Comparison of ENCODE assay signal across 28 cellular contexts in the genomic region with DNA sequence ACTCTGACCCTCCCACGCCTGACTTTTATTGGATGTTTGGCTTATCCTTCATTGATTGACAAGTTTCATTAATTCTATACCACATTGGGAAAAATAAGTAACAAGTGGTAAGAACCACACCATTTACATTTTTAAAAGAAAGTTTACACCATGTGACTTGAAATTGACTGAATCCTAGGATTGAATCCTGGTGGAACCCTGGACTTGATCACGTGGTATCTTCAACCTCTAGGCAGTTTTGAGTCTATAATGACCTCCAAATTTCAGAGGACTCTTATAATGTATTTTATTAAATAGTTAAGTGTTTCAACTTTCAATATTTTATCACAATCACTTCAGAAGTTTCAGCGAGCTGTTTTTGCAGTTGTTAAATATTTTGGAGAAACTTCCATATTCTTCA.
DNase-seq lines count a peak whose midpoint lies in the region; ATAC-seq, FAIRE-seq and TF ChIP-seq lines count a peak whose summit lies in the region.
"Had no signal": no experiment of that assay in that cellular context is flagged by ENCODE, and none has a peak within 500 bp of the region (broad histone marks: within the 10 kb centered on the region; RNA-seq: fewer than 3 reads in every experiment).

No MANE protein-coding gene starts in this region.

- no peak overlapping the region for H3K4me3 Mint-ChIP-seq in stimulated activated naive CD8-positive, alpha-beta T cell treated with anti-CD3 and anti-CD28 coated beads, Interleukin-15, amount 100 ng/mL, for 72 hours
- H3K4me3 Mint-ChIP-seq: CD14-positive monocyte; CD4-positive, alpha-beta T cell; CD8-positive, alpha-beta memory T cell; HFFc6 had no signal

- no peaks in the 10 kb centered on the region for H3K9me3 ChIP-seq in cardiac muscle cell (ENCODE audit: low read depth)
- H3K9me3 ChIP-seq in HCT116 (ENCODE audit: control insufficient read depth in 1 of 2, insufficient read depth in 1 of 2, low read depth in 1 of 2, low read length in 2 of 2), result no peaks in the 10 kb centered on the region
- H3K9me3 ChIP-seq in K562 (replicated peaks; ENCODE audit: control insufficient read depth, insufficient read depth, low read depth, low read length), result no peaks in the 10 kb centered on the region
- no peaks in the 10 kb centered on the region for H3K9me3 ChIP-seq in smooth muscle cell (replicated peaks; ENCODE audit: low read depth)
- no peaks in the 10 kb centered on the region for H3K9me3 ChIP-seq in SJCRH30 (replicated peaks)
- H3K9me3 ChIP-seq: BE2C; BLaER1 treated with 17β-estradiol and CSF1 and Interleukin-3, amounts not matched to agents 10 nM and 100 nM had no signal

- H3K36me3 ChIP-seq in cardiac muscle cell (no peaks in the 10 kb centered on the region), HCT116 (ENCODE audit: control insufficient read depth in 1 of 2, insufficient read depth in 2 of 2, low read length in 2 of 2) (no peaks in the 10 kb centered on the region), K562 (ENCODE audit: control insufficient read depth, insufficient read depth, low read length) (no peaks in the 10 kb centered on the region), smooth muscle cell (ENCODE audit: low read depth) (no peaks in the 10 kb centered on the region), SJCRH30 (no peaks in the 10 kb centered on the region)
- H3K36me3 ChIP-seq: BE2C; BLaER1 treated with 17β-estradiol and CSF1 and Interleukin-3, amounts not matched to agents 10 nM and 100 nM had no signal

- WGBS in K562 (ENCODE audit: insufficient coverage, low coverage, missing lambda C conversion rate), result 3% methylated on average over 3 of the region's 3 CpGs
- WGBS in smooth muscle cell (ENCODE audit: low lambda C conversion rate), result 78% methylated on average over 3 of the region's 3 CpGs

- in situ Hi-C loops in K562 (cut with MboI), result no loop called here

- H4K20me1 ChIP-seq in HCT116 (ENCODE audit: insufficient read depth) (no peaks in the 10 kb centered on the region), K562 (replicated peaks; ENCODE audit: control insufficient read depth, insufficient read depth, low read length) (no peaks in the 10 kb centered on the region), smooth muscle cell (ENCODE audit: low read depth) (no peaks in the 10 kb centered on the region)
- H4K20me1 ChIP-seq: BLaER1 treated with 17β-estradiol and CSF1 and Interleukin-3, amounts not matched to agents 10 nM and 100 nM had no signal

- H3K27me3 Mint-ChIP-seq in stimulated activated naive CD8-positive, alpha-beta T cell treated with anti-CD3 and anti-CD28 coated beads, Interleukin-15, amount 100 ng/mL, for 72 hours, result no peaks in the 10 kb centered on the region
- H3K27me3 Mint-ChIP-seq: CD4-positive, alpha-beta T cell; CD8-positive, alpha-beta memory T cell had no signal

- FAIRE-seq in K562 (lab: Jason Lieb, UNC), result no peak
- FAIRE-seq: A204.1, D721Med, GM12878, GM19239, H1 had no signal

- ATAC-seq in left cardiac atrium (no peak), HCT116 (no peak), K562 (no peak), HG02642 (IDR thresholded peaks at IDR 0.05; ENCODE audit: poor library complexity, unreplicated experiment) (no peak)
- ATAC-seq in stimulated activated naive CD8-positive, alpha-beta T cell treated with anti-CD3 and anti-CD28 coated beads, Interleukin-15, amount 100 ng/mL, for 72 hours, result no peak
- ATAC-seq: GM12878 had no signal

- H3K9me3 Mint-ChIP-seq in stimulated activated naive CD8-positive, alpha-beta T cell treated with anti-CD3 and anti-CD28 coated beads, Interleukin-15, amount 100 ng/mL, for 72 hours, result no peaks in the 10 kb centered on the region
- H3K9me3 Mint-ChIP-seq: CD14-positive monocyte, HFFc6 had no signal

- H3K27ac ChIP-seq in cardiac muscle cell (peak overlapping the region; percentile 28), HCT116 (ENCODE audit: low read depth, low read length) (no peak overlapping the region), K562 (ENCODE audit: extremely low read depth, low read depth, low read length) (no peak overlapping the region), smooth muscle cell (ENCODE audit: low read depth) (peak overlapping the region; percentile 32), SJCRH30 (no peak overlapping the region)
- H3K27ac ChIP-seq: 22Rv1; BLaER1 treated with 17β-estradiol and CSF1 and Interleukin-3, amounts not matched to agents 10 nM and 100 nM had no signal

- no peak overlapping the region for H3K4me2 ChIP-seq in HCT116 (ENCODE audit: low read length)
- H3K4me2 ChIP-seq in K562 (ENCODE audit: insufficient read depth, low read length), result no peak overlapping the region
- H3K4me2 ChIP-seq in smooth muscle cell, result no peak overlapping the region
- H3K4me2 ChIP-seq: BLaER1 treated with 17β-estradiol and CSF1 and Interleukin-3, amounts not matched to agents 10 nM and 100 nM had no signal

- no peaks in the 10 kb centered on the region for H3K9me2 ChIP-seq in HCT116 (ENCODE audit: insufficient read depth)

- peaks cover 11% of the 10 kb centered on the region for H3F3A ChIP-seq in smooth muscle cell (ENCODE audit: low read depth)

- POLR2A ChIA-PET in HCT116 (lab: Charles Lee), result no interaction called here
- POLR2A ChIA-PET in K562 (lab: Yijun Ruan, JAX), result no interaction called here

- no peak overlapping the region for H3K27ac Mint-ChIP-seq in stimulated activated naive CD8-positive, alpha-beta T cell treated with anti-CD3 and anti-CD28 coated beads, Interleukin-15, amount 100 ng/mL, for 72 hours
- H3K27ac Mint-ChIP-seq: CD14-positive monocyte; CD4-positive, alpha-beta T cell; CD8-positive, alpha-beta memory T cell; HFFc6 had no signal

- RAD21 ChIA-PET in HCT116 (lab: Charles Lee; ENCODE audit: low non-redundant PET in 1 of 2, low total read pairs in 2 of 2, uncharacterized antibody in 2 of 2, unreplicated experiment in 2 of 2), result no interaction called here

- H3K4me1 ChIP-seq in cardiac muscle cell (ENCODE audit: low read depth) (peaks cover 26% of the 10 kb centered on the region), HCT116 (ENCODE audit: control insufficient read depth in 1 of 2, insufficient read depth in 2 of 2, low read length in 2 of 2) (0 out of 4 replicates have a peak, but pooled peaks cover 0 to 4% of the 10 kb centered on the region in 2 experiments), K562 (replicated peaks in 1 of 2; ENCODE audit: control insufficient read depth in 2 of 2, insufficient read depth in 2 of 2, low read length in 2 of 2) (no peaks in the 10 kb centered on the region), smooth muscle cell (ENCODE audit: low read depth) (peaks cover 3% of the 10 kb centered on the region), SJCRH30 (no peaks in the 10 kb centered on the region)
- H3K4me1 ChIP-seq: BLaER1 treated with 17β-estradiol and CSF1 and Interleukin-3, amounts not matched to agents 10 nM and 100 nM had no signal

- no peaks in the 10 kb centered on the region for H3K9me1 ChIP-seq in K562 (ENCODE audit: control insufficient read depth, insufficient read depth, low read length)

- no peaks in the 10 kb centered on the region for H3K79me2 ChIP-seq in HCT116 (ENCODE audit: insufficient read depth, low read length)
- H3K79me2 ChIP-seq in K562 (ENCODE audit: control insufficient read depth, insufficient read depth, low read length), result no peaks in the 10 kb centered on the region
- no peaks in the 10 kb centered on the region for H3K79me2 ChIP-seq in smooth muscle cell (ENCODE audit: low read depth)

- intact Hi-C loops in left cardiac atrium (cut with DNase I), result no loop called here
- intact Hi-C loops in HCT116 (cut with micrococcal nuclease), result no loop called here
- intact Hi-C loops in K562 (cut with micrococcal nuclease), result no loop called here

- H3K4me3 ChIP-seq in cardiac muscle cell (no peak overlapping the region), HCT116 (replicated peaks in 1 of 2; ENCODE audit: low read depth in 1 of 2, low read length in 2 of 2) (no peak overlapping the region), K562 (no peak overlapping the region), smooth muscle cell (no peak overlapping the region), SJCRH30 (no peak overlapping the region)
- H3K4me3 ChIP-seq: BLaER1 treated with 17β-estradiol and CSF1 and Interleukin-3, amounts not matched to agents 10 nM and 100 nM; GM12878 had no signal

- no peaks in the 10 kb centered on the region for H3K4me1 Mint-ChIP-seq in stimulated activated naive CD8-positive, alpha-beta T cell treated with anti-CD3 and anti-CD28 coated beads, Interleukin-15, amount 100 ng/mL, for 72 hours
- H3K4me1 Mint-ChIP-seq: CD14-positive monocyte; CD8-positive, alpha-beta memory T cell had no signal

- BruUV-seq in HCT116 (replicated peaks; lab: Mats Ljungman, UMichigan) (no TSS peak), K562 (replicated peaks; lab: Mats Ljungman, UMichigan) (no TSS peak)

- no peaks in the 10 kb centered on the region for H3K27me3 ChIP-seq in cardiac muscle cell
- H3K27me3 ChIP-seq in HCT116 (ENCODE audit: insufficient read depth, low read length), result no peaks in the 10 kb centered on the region
- H3K27me3 ChIP-seq in K562 (ENCODE audit: control insufficient read depth in 2 of 2, insufficient read depth in 2 of 2, low read length in 2 of 2), result no peaks in the 10 kb centered on the region
- no peaks in the 10 kb centered on the region for H3K27me3 ChIP-seq in smooth muscle cell (ENCODE audit: low read depth)
- no peaks in the 10 kb centered on the region for H3K27me3 ChIP-seq in SJCRH30
- H3K27me3 ChIP-seq: BE2C; BLaER1 treated with 17β-estradiol and CSF1 and Interleukin-3, amounts not matched to agents 10 nM and 100 nM had no signal

- no peak for DNase-seq in cardiac muscle cell (ENCODE audit: low read depth in 1 of 2, low spot score in 1 of 2)
- no peak for DNase-seq in left cardiac atrium
- DNase-seq in HCT116 (ENCODE audit: low read depth, low spot score), result no peak
- no peak for DNase-seq in K562 (ENCODE audit: extremely low read depth in 1 of 4, low spot score in 3 of 4)
- DNase-seq in smooth muscle cell (lab: John Stamatoyannopoulos, UW; ENCODE audit: unreplicated experiment), result no peak
- DNase-seq in stimulated activated naive CD8-positive, alpha-beta T cell treated with anti-CD3 and anti-CD28 coated beads, Interleukin-15, amount 100 ng/mL, for 72 hours, result no peak
- DNase-seq in SJCRH30, result no peak
- DNase-seq: ACHN; AML-193; BE2C; CD4-positive, alpha-beta T cell; CD8-positive, alpha-beta memory T cell; DMS 273 treated with DMSO at 0.1 percent for 48 hours; DMS79; EL; GDM1; H7; HCEC 1CT; HFFc6 had no signal

- CTCF ChIA-PET in HCT116 (lab: Charles Lee) (no interaction called here), K562 (lab: Yijun Ruan, JAX; ENCODE audit: low intra/inter-chr PET ratio) (no interaction called here)

- no peak overlapping the region for H3K9ac ChIP-seq in HCT116 (ENCODE audit: low read length)
- no peak overlapping the region for H3K9ac ChIP-seq in K562 (ENCODE audit: insufficient read depth in 1 of 2, low read depth in 2 of 2, low read length in 2 of 2)
- no peak overlapping the region for H3K9ac ChIP-seq in smooth muscle cell (ENCODE audit: low read depth)
- H3K9ac ChIP-seq: BLaER1 treated with 17β-estradiol and CSF1 and Interleukin-3, amounts not matched to agents 10 nM and 100 nM had no signal

- TF ChIP-seq RAD21 in HCT116 (IDR thresholded peaks at IDR 0.05; ENCODE audit: low read depth), result no peak
- no peak for TF ChIP-seq RAD21 in K562 (CRISPR knock-in tag; conservative IDR thresholded peaks at IDR 0.05 in 1 of 2, IDR thresholded peaks at IDR 0.05 in 1 of 2)

- no peak for TF ChIP-seq POLR2A in HCT116 (IDR thresholded peaks at IDR 0.05; ENCODE audit: borderline replicate concordance, extremely low read depth, insufficient read depth, insufficient read length)
- no peak for TF ChIP-seq POLR2A in K562 (conservative IDR thresholded peaks at IDR 0.05)

- TF ChIP-seq CTCF in cardiac muscle cell (IDR thresholded peaks at IDR 0.05; ENCODE audit: low read depth, low read length) (no peak), HCT116 (IDR thresholded peaks at IDR 0.05 in 2 of 3, conservative IDR thresholded peaks at IDR 0.05 in 1 of 3; ENCODE audit: borderline replicate concordance in 1 of 3, insufficient read depth in 1 of 3, low read depth in 2 of 3, low read length in 2 of 3) (no peak), K562 (IDR thresholded peaks at IDR 0.05 in 2 of 3, conservative IDR thresholded peaks at IDR 0.05 in 1 of 3; ENCODE audit: insufficient read depth in 2 of 3, low read depth in 1 of 3, low read length in 3 of 3) (no peak), smooth muscle cell (IDR thresholded peaks at IDR 0.05; ENCODE audit: borderline replicate concordance, insufficient read depth, poor library complexity, severe bottlenecking) (no peak)

- H2AFZ ChIP-seq in HCT116 (ENCODE audit: low read depth, low read length, poor library complexity, severe bottlenecking), result peak overlapping the region; percentile 22
- H2AFZ ChIP-seq in K562 (ENCODE audit: low read depth, low read length), result no peak overlapping the region
- H2AFZ ChIP-seq in smooth muscle cell (ENCODE audit: low read depth), result peak overlapping the region; percentile 64

- TF ChIP-seq EP300 in K562 (IDR thresholded peaks at IDR 0.05; ENCODE audit: low read length), result no peak

Comparison
In these comparisons a context has a peak if more than half of its experiments do, and no peak if none do; other contexts are left out.
1. H3K27ac ChIP-seq: peak in cardiac muscle cell (single experiment) and smooth muscle cell (single experiment); none in HCT116 (single experiment), K562 (single experiment) and SJCRH30 (single experiment).